9 cellular contexts compared by ENCODE assay signal in the genomic region with DNA sequence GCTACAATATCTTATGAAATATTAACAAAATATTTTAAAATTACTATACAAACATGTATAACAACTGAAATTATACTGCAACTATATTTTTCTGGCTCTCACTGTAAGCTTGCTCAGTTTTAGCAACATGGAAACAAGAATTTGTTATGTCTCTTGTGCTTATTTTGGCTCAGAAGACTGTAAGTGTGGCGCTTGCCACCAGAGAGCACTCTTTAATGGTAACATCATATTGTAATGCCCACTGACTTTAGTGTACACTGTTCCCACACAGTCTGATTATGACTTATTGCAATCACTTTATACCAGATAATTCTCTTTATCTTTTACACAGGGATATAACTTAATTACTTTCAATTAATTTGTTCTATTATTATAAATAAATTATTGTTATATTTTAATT.
DNase-seq lines count a peak whose midpoint lies in the region; ATAC-seq, FAIRE-seq and TF ChIP-seq lines count a peak whose summit lies in the region.
"Had no signal": no experiment of that assay in that cellular context is flagged by ENCODE, and none has a peak within 500 bp of the region (broad histone marks: within the 10 kb centered on the region; RNA-seq: fewer than 3 reads in every experiment).

No MANE protein-coding gene starts in this region.

- intact Hi-C loops in lower lobe of right lung (cut with DNase I) = no loop called here

- H3K36me3 Mint-ChIP-seq in immature natural killer cell = no peaks in the 10 kb centered on the region

- DNase-seq in NCI-H526 (lab: John Stamatoyannopoulos, UW) (peak; percentile 45 to 61), NCI-H526 treated with DMSO at 0.1 percent for 48 hours (lab: John Stamatoyannopoulos, UW) (no peak), RCC 7860 (ENCODE audit: low spot score) (no peak), immature natural killer cell (peak in 2 of 3 donors; percentile 3), NCI-H1048 (lab: John Stamatoyannopoulos, UW) (no peak), lower lobe of right lung (no peak)
- no peak for DNase-seq in activated CD4-positive, alpha-beta T cell treated with anti-CD3 and anti-CD28 coated beads for 4 hours

- no peaks in the 10 kb centered on the region for H3K27me3 ChIP-seq in lower lobe of right lung (ENCODE audit: low read depth)

- H3K9me3 Mint-ChIP-seq in immature natural killer cell = peaks cover 0 to 5% (median under 1%) of the 10 kb centered on the region in 6 donors

- H3K4me1 Mint-ChIP-seq in immature natural killer cell = peaks cover 0 to 10% of the 10 kb centered on the region in 2 donors

- H3K36me3 ChIP-seq in lower lobe of right lung = no peaks in the 10 kb centered on the region

- peak; percentile 40 for FAIRE-seq in RCC 7860 (lab: Jason Lieb, UNC)

- no peak overlapping the region for H3K4me3 Mint-ChIP-seq in immature natural killer cell

- no peak for TF ChIP-seq CTCF in lower lobe of right lung (IDR thresholded peaks at IDR 0.05)

- no peak overlapping the region for H3K27ac ChIP-seq in lower lobe of right lung
- H3K27ac ChIP-seq: skin epidermis had no signal

- peaks cover 0 to 2% (median 0%) of the 10 kb centered on the region in 3 donors for H3K27me3 Mint-ChIP-seq in immature natural killer cell (ENCODE audit: low read depth in 3 of 3)

- H3K27ac Mint-ChIP-seq in immature natural killer cell = no peak overlapping the region

- ATAC-seq in HG03469 (IDR thresholded peaks at IDR 0.05; ENCODE audit: unreplicated experiment) (peak; percentile 63), lower lobe of right lung (no peak)

- no peak overlapping the region for H3K4me3 ChIP-seq in lower lobe of right lung
- H3K4me3 ChIP-seq: skin epidermis had no signal

- H3K4me1 ChIP-seq in lower lobe of right lung = no peaks in the 10 kb centered on the region

- no peaks in the 10 kb centered on the region for H3K9me3 ChIP-seq in lower lobe of right lung

Comparison
In these comparisons a context has a peak if more than half of its experiments do, and no peak if none do; other contexts are left out.
1. DNase-seq: peak in NCI-H526 (2 of 2) and immature natural killer cell (2 of 3); none in NCI-H526 treated with DMSO at 0.1 percent for 48 hours (single experiment), RCC 7860 (single experiment), NCI-H1048 (single experiment), lower lobe of right lung (single experiment) and activated CD4-positive, alpha-beta T cell treated with anti-CD3 and anti-CD28 coated beads for 4 hours (0 of 2).